In the genomic region with DNA sequence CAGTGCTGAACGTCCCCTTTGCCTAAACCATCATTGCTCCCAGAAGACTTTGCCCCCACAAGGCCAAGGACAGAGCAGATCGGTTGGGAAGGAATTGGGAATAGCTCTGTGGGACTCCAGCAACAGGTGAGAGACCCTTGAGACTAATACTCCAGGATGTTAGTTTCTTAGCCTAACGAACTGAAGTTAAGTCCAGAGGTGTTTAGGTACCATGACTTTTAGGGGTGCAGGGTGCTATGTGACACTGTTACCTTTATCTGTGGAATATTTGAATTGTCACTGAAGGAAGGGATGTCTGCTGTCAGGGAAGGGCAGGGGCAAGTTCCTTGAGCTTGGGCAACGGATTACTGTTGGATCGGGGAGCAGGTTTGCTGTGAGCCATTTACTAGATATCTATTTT, we compare ENCODE assay signal across 10 cellular contexts. TPM values are rescaled to one million over a fixed set of nuclear protein-coding genes. Genes with fewer than 3 reads are reported as not detected.
DNase-seq lines count a peak whose midpoint lies in the region; ATAC-seq, FAIRE-seq and TF ChIP-seq lines count a peak whose summit lies in the region.
"Had no signal": no experiment of that assay in that cellular context is flagged by ENCODE, and none has a peak within 500 bp of the region (broad histone marks: within the 10 kb centered on the region; RNA-seq: fewer than 3 reads in every experiment).

No MANE protein-coding gene starts in this region.

- WGBS in mesodermal cell (ENCODE audit: insufficient coverage in 2 of 2), 2 experiments, result 66 to 67% methylated on average over 3 of the region's 5 CpGs

- no peaks in the 10 kb centered on the region for H3K27me3 ChIP-seq in left ventricle myocardium inferior (ENCODE audit: low read depth)

- peaks cover 33% of the 10 kb centered on the region for H3K36me3 Mint-ChIP-seq in MCF 10A (ENCODE audit: insufficient read depth, unreplicated experiment)

- TF ChIP-seq CTCF in left ventricle myocardium inferior (IDR thresholded peaks at IDR 0.05; ENCODE audit: borderline replicate concordance), result no peak
- TF ChIP-seq CTCF in MCF 10A (IDR thresholded peaks at IDR 0.05; ENCODE audit: unreplicated experiment), result no peak

- no peaks in the 10 kb centered on the region for H3K9me3 Mint-ChIP-seq in MCF 10A (ENCODE audit: unreplicated experiment)

- H3K27ac ChIP-seq in left ventricle myocardium inferior (replicated peaks) (peak overlapping the region; percentile 94), mesodermal cell (ENCODE audit: low read depth, low read length, severe bottlenecking) (peak overlapping the region; percentile 99)

- H3K27ac Mint-ChIP-seq in MCF 10A (ENCODE audit: low read depth, unreplicated experiment), result peak overlapping the region; percentile 100

- intact Hi-C loops in left ventricle myocardium inferior (cut with micrococcal nuclease), result no loop called here
- intact Hi-C loops in left cardiac atrium (cut with DNase I), result no loop called here
- intact Hi-C loops in MCF 10A (cut with micrococcal nuclease), result loop anchor here (5.0 kb wide), 2 partner anchors 119 to 134 kb away; no protein-coding TSS in a partner anchor

- H3K4me1 Mint-ChIP-seq in MCF 10A (ENCODE audit: insufficient read depth, unreplicated experiment), result peaks cover 47% of the 10 kb centered on the region

- H3K27me3 Mint-ChIP-seq in MCF 10A (ENCODE audit: insufficient read depth, unreplicated experiment), result no peaks in the 10 kb centered on the region

- no TSS peak for BruUV-seq in MCF 10A (replicated peaks; lab: Mats Ljungman, UMichigan)

- POLR2A ChIA-PET in MCF 10A (lab: Yijun Ruan, JAX), result interaction anchor here (0.6 to 7.9 kb wide), 18 partner anchors 8 to 347 kb away, joined by 3 to 184 read pairs (median 6); a partner anchor contains a TSS

- CTCF ChIA-PET in MCF 10A (lab: Yijun Ruan, JAX), result interaction anchor here (0.6 to 1.1 kb wide), 4 partner anchors 10 to 348 kb away, joined by 3 to 4 read pairs (median 3); no protein-coding TSS in a partner anchor

- DNase-seq in left ventricle myocardium inferior, result no peak
- DNase-seq in left cardiac atrium, result no peak
- no peak for DNase-seq in MCF 10A (ENCODE audit: unreplicated experiment)
- DNase-seq in frontal cortex (ENCODE audit: low spot score in 2 of 2), result no peak
- no peak for DNase-seq in OCI-M1 (lab: John Stamatoyannopoulos, UW)
- DNase-seq in epidermal melanocyte (ENCODE audit: insufficient read length, low spot score), result no peak
- DNase-seq: NCI-H748 treated with DMSO at 0.1 percent for 48 hours had no signal

- H3K4me3 ChIP-seq in left ventricle myocardium inferior (peak overlapping the region; percentile 97), mesodermal cell (ENCODE audit: extremely low read depth, insufficient read depth, low read length, poor library complexity, severe bottlenecking) (peak overlapping the region; percentile 97)

- FAIRE-seq in frontal cortex (lab: Jason Lieb, UNC), result no peak

- H3K4me1 ChIP-seq in left ventricle myocardium inferior (peaks cover 77% of the 10 kb centered on the region), mesodermal cell (ENCODE audit: control insufficient read depth, insufficient read depth, low read length, poor library complexity, severe bottlenecking) (peaks cover 19% of the 10 kb centered on the region)

- peak overlapping the region; percentile 72 for H3K4me3 Mint-ChIP-seq in MCF 10A (ENCODE audit: unreplicated experiment)

- H3K36me3 ChIP-seq in left ventricle myocardium inferior, result peaks cover 5% of the 10 kb centered on the region
- peaks cover 40% of the 10 kb centered on the region for H3K36me3 ChIP-seq in mesodermal cell (ENCODE audit: control insufficient read depth, insufficient read depth, low read length)

- H3K9me3 ChIP-seq in left ventricle myocardium inferior (replicated peaks) (no peaks in the 10 kb centered on the region), mesodermal cell (ENCODE audit: control insufficient read depth, low read length) (peaks cover 3% of the 10 kb centered on the region)

- ATAC-seq in left cardiac atrium (no peak), GM18873 (IDR thresholded peaks at IDR 0.05; ENCODE audit: low FRiP score, unreplicated experiment) (no peak)

RNA-seq across cellular contexts. Expression of a gene that starts 1.9 kb away (rescaled TPM):
- 91.8 TPM for total RNA-seq in left ventricle myocardium inferior
- total RNA-seq in left cardiac atrium, result 10 to 100 TPM; 87.9 to 99.8 TPM
- 88.5 and 105 TPM in 2 replicates for total RNA-seq in MCF 10A (2022)
- 52.8 TPM for polyA plus RNA-seq in mesodermal cell (2013, experiment 1 of 2)
- 45.0 TPM for polyA plus RNA-seq in mesodermal cell (2013, experiment 2 of 2)
- 98.6 TPM for total RNA-seq in frontal cortex

RNA-seq across cellular contexts. Expression of a gene that starts 4.8 kb away (rescaled TPM):
- 0.33 TPM for total RNA-seq in left ventricle myocardium inferior
- 1 to 10 TPM; 2.8 to 4.0 TPM for total RNA-seq in left cardiac atrium
- total RNA-seq in MCF 10A (2022), result not detected in 2 replicates
- polyA plus RNA-seq in mesodermal cell (2013, experiment 1 of 2), result 83.6 TPM
- polyA plus RNA-seq in mesodermal cell (2013, experiment 2 of 2), result 87.7 TPM
- total RNA-seq in frontal cortex, result 367 TPM
- total RNA-seq: lung microvascular endothelial cell had no signal

Comparison
In these comparisons a context has a peak if more than half of its experiments do, and no peak if none do; other contexts are left out.
1. RNA of a gene that starts 4.8 kb away (total RNA-seq): 367 TPM in frontal cortex (single experiment); 2.8 to 4.0 TPM in left cardiac atrium, 0.33 TPM in left ventricle myocardium inferior (single experiment) and not detected in MCF 10A; every median in the first group is over 10 times any median in the second.